Comparison of ENCODE assay signal across 9 cellular contexts in genomic region chr1:176949033-176949662, GRCh38.
DNase-seq lines count a peak whose midpoint lies in the region; ATAC-seq and TF ChIP-seq lines count a peak whose summit lies in the region.
"Had no signal": no experiment of that assay in that cellular context is flagged by ENCODE, and none has a peak within 500 bp of the region (broad histone marks: within the 10 kb centered on the region; RNA-seq: fewer than 3 reads in every experiment).

No MANE protein-coding gene starts in this region.

- H3K14ac ChIP-seq in H9 (ENCODE audit: insufficient read depth, low read length), result no peak overlapping the region

- no peak overlapping the region for H4K91ac ChIP-seq in H9 (ENCODE audit: insufficient read length, low read depth, low read length)

- H2AK5ac ChIP-seq in H9 (ENCODE audit: insufficient read length, low read length), result no peak overlapping the region

- TF ChIP-seq CTCF in H9 (conservative IDR thresholded peaks at IDR 0.05), result peak; percentile 98
- peak; percentile 39 for TF ChIP-seq CTCF in choroid plexus epithelial cell (conservative IDR thresholded peaks at IDR 0.05; ENCODE audit: low read depth, low read length)
- no peak for TF ChIP-seq CTCF in mucosa of descending colon (IDR thresholded peaks at IDR 0.05)

- no peak overlapping the region for H2BK12ac ChIP-seq in H9 (ENCODE audit: insufficient read length, low read depth, low read length)

- H2BK120ac ChIP-seq in H9 (ENCODE audit: low read depth, low read length, poor library complexity, severe bottlenecking), result no peak overlapping the region

- H3K27ac Mint-ChIP-seq in H9 (peak overlapping the region in 1 of 3 experiments; percentile 25; a peak in 1 of 7 replicates), immature natural killer cell (no peak overlapping the region)
- H3K27ac Mint-ChIP-seq: activated naive CD4-positive, alpha-beta T cell treated with anti-CD3 and anti-CD28 coated beads, Interleukin-2, amount 50 U/mL, for 24 hours had no signal

- H3K4me1 Mint-ChIP-seq in H9 (peaks cover 19 to 23% of the 10 kb centered on the region in 2 experiments), immature natural killer cell (no peaks in the 10 kb centered on the region)
- H3K4me1 Mint-ChIP-seq: activated naive CD4-positive, alpha-beta T cell treated with anti-CD3 and anti-CD28 coated beads, Interleukin-2, amount 50 U/mL, for 24 hours had no signal

- H3K27me3 Mint-ChIP-seq in H9 (ENCODE audit: low read depth) (peaks cover 4% of the 10 kb centered on the region), immature natural killer cell (ENCODE audit: low read depth in 3 of 3) (no peaks in the 10 kb centered on the region)
- H3K27me3 Mint-ChIP-seq: activated naive CD4-positive, alpha-beta T cell treated with anti-CD3 and anti-CD28 coated beads, Interleukin-2, amount 50 U/mL, for 24 hours had no signal

- intact Hi-C loops in mucosa of descending colon (cut with DNase I, micrococcal nuclease), result no loop called here

- H3K79me2 ChIP-seq in H9 (ENCODE audit: insufficient read depth, low read length), result no peaks in the 10 kb centered on the region

- no peak overlapping the region for H4K5ac ChIP-seq in H9 (ENCODE audit: insufficient read length, low read depth, low read length)

- no peak overlapping the region for H2BK20ac ChIP-seq in H9 (ENCODE audit: low read depth, low read length, poor library complexity, severe bottlenecking)

- H3K9me3 Mint-ChIP-seq in H9, result no peaks in the 10 kb centered on the region; a peak in 1 of 5 replicates
- H3K9me3 Mint-ChIP-seq in immature natural killer cell, result peaks cover 0 to 4% (median 0%) of the 10 kb centered on the region in 6 donors

- H3K4me2 ChIP-seq in H9 (ENCODE audit: insufficient read depth, insufficient read length, low read length), result no peak overlapping the region

- no peak overlapping the region for H2BK5ac ChIP-seq in H9 (ENCODE audit: insufficient read length, low read length)

- WGBS in H9 (ENCODE audit: extremely low coverage, insufficient read length, low lambda C conversion rate), result no CpG with 5 or more reads among the region's 17 CpGs

- H2BK15ac ChIP-seq in H9 (ENCODE audit: low read depth, low read length), result no peak overlapping the region

- H3K18ac ChIP-seq in H9 (ENCODE audit: insufficient read length, low read depth, low read length), result no peak overlapping the region

- no peaks in the 10 kb centered on the region for H3K9me3 ChIP-seq in H9 (ENCODE audit: control insufficient read depth, low read depth, low read length)
- no peaks in the 10 kb centered on the region for H3K9me3 ChIP-seq in mucosa of descending colon

- H3K56ac ChIP-seq in H9 (ENCODE audit: insufficient read length, low read depth, low read length), result no peak overlapping the region

- no peak overlapping the region for H4K8ac ChIP-seq in H9 (replicated peaks; ENCODE audit: insufficient read length, low read depth, low read length)

- no peak overlapping the region for H3K9ac ChIP-seq in H9 (ENCODE audit: extremely low read depth, insufficient read length, low read length)

- H3K36me3 ChIP-seq in mucosa of descending colon (ENCODE audit: low read depth), result no peaks in the 10 kb centered on the region

- H3K36me3 Mint-ChIP-seq in H9 (ENCODE audit: insufficient read depth in 1 of 3, low read depth in 3 of 3), result peaks cover 0 to 4% (median 0%) of the 10 kb centered on the region in 3 experiments; a peak in 2 of 7 replicates
- H3K36me3 Mint-ChIP-seq in immature natural killer cell, result no peaks in the 10 kb centered on the region
- H3K36me3 Mint-ChIP-seq: activated naive CD4-positive, alpha-beta T cell treated with anti-CD3 and anti-CD28 coated beads, Interleukin-2, amount 50 U/mL, for 24 hours had no signal

- no peaks in the 10 kb centered on the region for H4K20me1 ChIP-seq in H9 (ENCODE audit: control insufficient read depth, insufficient read depth, insufficient read length)

- H3K4ac ChIP-seq in H9 (ENCODE audit: low read depth, low read length), result no peak overlapping the region

- no peaks in the 10 kb centered on the region for H3K23me2 ChIP-seq in H9 (ENCODE audit: insufficient read length, low read depth, low read length, poor library complexity, severe bottlenecking)

- H3K79me1 ChIP-seq in H9 (ENCODE audit: insufficient read depth, low read depth, low read length, poor library complexity, severe bottlenecking), result no peaks in the 10 kb centered on the region

- H3K27me3 ChIP-seq in H9 (ENCODE audit: insufficient read depth, low read length), result no peaks in the 10 kb centered on the region

- H3K4me3 Mint-ChIP-seq in H9 (no peak overlapping the region; a peak in 1 of 5 replicates), immature natural killer cell (no peak overlapping the region)
- H3K4me3 Mint-ChIP-seq: activated naive CD4-positive, alpha-beta T cell treated with anti-CD3 and anti-CD28 coated beads, Interleukin-2, amount 50 U/mL, for 24 hours had no signal

- H3K27ac ChIP-seq in H9 (ENCODE audit: insufficient read length, low read depth, low read length), result no peak overlapping the region

- H3T11ph ChIP-seq in H9 (ENCODE audit: low read length), result no peak overlapping the region

- H3K4me3 ChIP-seq in choroid plexus epithelial cell (ENCODE audit: low read depth, low read length), result no peak overlapping the region
- H3K4me3 ChIP-seq in mucosa of descending colon, result no peak overlapping the region

- no peak overlapping the region for H2AFZ ChIP-seq in H9 (ENCODE audit: low read length)

- peak; percentile 31 for DNase-seq in activated CD4-positive, CD25-positive, alpha-beta regulatory T cell treated with anti-CD3 and anti-CD28 coated beads, Interleukin-2, amount 50 U/mL, for 72 hours
- DNase-seq in H9 (peak; percentile 92), NCI-H526 (lab: John Stamatoyannopoulos, UW) (peak; percentile 67 to 97), choroid plexus epithelial cell (ENCODE audit: low read depth) (peak; percentile 15), mucosa of descending colon (peak in 2 of 3 donors; percentile 37 to 43), immature natural killer cell (no peak)

- peaks cover 7% of the 10 kb centered on the region; the same call in 1 of the 2 replicates for H3K4me1 ChIP-seq in H9 (ENCODE audit: insufficient read depth, low read length)
- H3K4me1 ChIP-seq in mucosa of descending colon (ENCODE audit: low read depth), result no peaks in the 10 kb centered on the region

- ATAC-seq in activated CD4-positive, CD25-positive, alpha-beta regulatory T cell treated with anti-CD3 and anti-CD28 coated beads, Interleukin-2, amount 50 U/mL, for 24 hours, result no peak
- ATAC-seq in mucosa of descending colon (peak; percentile 60), HG03439 (IDR thresholded peaks at IDR 0.05; ENCODE audit: unreplicated experiment) (no peak)

- H3K23ac ChIP-seq in H9 (ENCODE audit: insufficient read length, low read depth, low read length), result no peak overlapping the region

Comparison
In these comparisons a context has a peak if more than half of its experiments do, and no peak if none do; other contexts are left out.
1. DNase-seq: peak in activated CD4-positive, CD25-positive, alpha-beta regulatory T cell treated with anti-CD3 and anti-CD28 coated beads, Interleukin-2, amount 50 U/mL, for 72 hours (single experiment), H9 (single experiment), NCI-H526 (2 of 2), choroid plexus epithelial cell (single experiment) and mucosa of descending colon (2 of 3); none in immature natural killer cell (0 of 3).